Comparison of ENCODE assay signal across 11 cellular contexts in genomic region chrX:153106092-153106801, GRCh38. TPM values are rescaled to one million over a fixed set of nuclear protein-coding genes. Genes with fewer than 3 reads are reported as not detected.
DNase-seq lines count a peak whose midpoint lies in the region; ATAC-seq, FAIRE-seq and TF ChIP-seq lines count a peak whose summit lies in the region.
"Not testable (repeated sequence)": the region's sequence is repeated elsewhere in the genome, so short reads cannot be mapped to it uniquely, and the experiment has no call there.
"Had no signal": no experiment of that assay in that cellular context is flagged by ENCODE, and none has a peak within 500 bp of the region (broad histone marks: within the 10 kb centered on the region; RNA-seq: fewer than 3 reads in every experiment).

No MANE protein-coding gene starts in this region.

- not testable (repeated sequence) for H3K9ac ChIP-seq in K562 (ENCODE audit: insufficient read depth in 1 of 2, low read depth in 2 of 2, low read length in 2 of 2)

- H2AFZ ChIP-seq in K562 (ENCODE audit: low read depth, low read length), result not testable (repeated sequence)

- H3K9me3 Mint-ChIP-seq in T-helper 2 cell treated with Interferon-gamma antibody and Interleukin-4, amounts not matched to agents 5 μg/mL and 100 μg/mL, for 36 hours, result peaks cover 22% of the 10 kb centered on the region
- H3K9me3 Mint-ChIP-seq in activated T-helper 1 cell treated with anti-CD3 and anti-CD28 coated beads, Interleukin-12 subunit alpha, Interleukin-12 subunit beta, Interleukin-2, Interleukin-4 antibody, amounts not matched to agents 30 ng/mL and 10 ng/mL and 1 ng/mL, durations not matched to agents 14 hours and 24 hours and 36 hours, result peaks cover 15% of the 10 kb centered on the region

- H3K27ac ChIP-seq in K562 (ENCODE audit: extremely low read depth, low read depth, low read length); lung (ENCODE audit: low read depth in 1 of 2, low read length in 1 of 2): not testable (repeated sequence)

- not testable (repeated sequence) for H3K4me3 ChIP-seq in K562, lung

- H3K27ac Mint-ChIP-seq in T-helper 2 cell treated with Interferon-gamma antibody and Interleukin-4, amounts not matched to agents 5 μg/mL and 100 μg/mL, for 36 hours, result peak overlapping the region; percentile 84
- not testable (repeated sequence) for H3K27ac Mint-ChIP-seq in activated T-helper 1 cell treated with anti-CD3 and anti-CD28 coated beads, Interleukin-12 subunit alpha, Interleukin-12 subunit beta, Interleukin-2, Interleukin-4 antibody, amounts not matched to agents 30 ng/mL and 10 ng/mL and 1 ng/mL, durations not matched to agents 14 hours and 24 hours and 36 hours

- intact Hi-C loops in activated T-helper 1 cell treated with anti-CD3 and anti-CD28 coated beads, Interleukin-12 subunit alpha, Interleukin-12 subunit beta, Interleukin-2, Interleukin-4 antibody, amounts not matched to agents 30 ng/mL and 10 ng/mL and 1 ng/mL, durations not matched to agents 14 hours and 24 hours and 36 hours (cut with micrococcal nuclease); K562 (cut with micrococcal nuclease): not testable (repeated sequence)

- not testable (repeated sequence) for H3K4me1 Mint-ChIP-seq in T-helper 2 cell treated with Interferon-gamma antibody and Interleukin-4, amounts not matched to agents 5 μg/mL and 100 μg/mL, for 36 hours (ENCODE audit: low read depth); activated T-helper 1 cell treated with anti-CD3 and anti-CD28 coated beads, Interleukin-12 subunit alpha, Interleukin-12 subunit beta, Interleukin-2, Interleukin-4 antibody, amounts not matched to agents 30 ng/mL and 10 ng/mL and 1 ng/mL, durations not matched to agents 14 hours and 24 hours and 36 hours (ENCODE audit: low read depth)

- CTCF ChIA-PET in K562 (lab: Yijun Ruan, JAX; ENCODE audit: low intra/inter-chr PET ratio), result not testable (repeated sequence)

- no CpG with 5 or more reads among the region's 12 CpGs for WGBS in K562 (ENCODE audit: insufficient coverage, low coverage, missing lambda C conversion rate)
- 7 to 28% methylated on average over 2 to 3 of the region's 12 CpGs for whole genome bisulfite sequencing in lung, 2 donors

- H3K9me1 ChIP-seq in K562 (ENCODE audit: control insufficient read depth, insufficient read depth, low read length), result not testable (repeated sequence)

- TF ChIP-seq RAD21 in K562 (CRISPR knock-in tag; conservative IDR thresholded peaks at IDR 0.05 in 1 of 2, IDR thresholded peaks at IDR 0.05 in 1 of 2), result not testable (repeated sequence)

- FAIRE-seq in K562 (lab: Jason Lieb, UNC), result peak; percentile 74

- not testable (repeated sequence) for H3K4me3 Mint-ChIP-seq in T-helper 2 cell treated with Interferon-gamma antibody and Interleukin-4, amounts not matched to agents 5 μg/mL and 100 μg/mL, for 36 hours
- peak overlapping the region; percentile 45 for H3K4me3 Mint-ChIP-seq in activated T-helper 1 cell treated with anti-CD3 and anti-CD28 coated beads, Interleukin-12 subunit alpha, Interleukin-12 subunit beta, Interleukin-2, Interleukin-4 antibody, amounts not matched to agents 30 ng/mL and 10 ng/mL and 1 ng/mL, durations not matched to agents 14 hours and 24 hours and 36 hours

- BruUV-seq in K562 (replicated peaks; lab: Mats Ljungman, UMichigan), result not testable (repeated sequence)

- not testable (repeated sequence) for H3K4me1 ChIP-seq in K562 (replicated peaks in 1 of 2; ENCODE audit: control insufficient read depth in 2 of 2, insufficient read depth in 2 of 2, low read length in 2 of 2); lung (ENCODE audit: control insufficient read depth in 2 of 2, insufficient read depth in 2 of 2, low read length in 2 of 2)

- TF ChIP-seq POLR2A in K562 (conservative IDR thresholded peaks at IDR 0.05), result not testable (repeated sequence)

- not testable (repeated sequence) for H3K27me3 Mint-ChIP-seq in T-helper 2 cell treated with Interferon-gamma antibody and Interleukin-4, amounts not matched to agents 5 μg/mL and 100 μg/mL, for 36 hours (ENCODE audit: low read depth); activated T-helper 1 cell treated with anti-CD3 and anti-CD28 coated beads, Interleukin-12 subunit alpha, Interleukin-12 subunit beta, Interleukin-2, Interleukin-4 antibody, amounts not matched to agents 30 ng/mL and 10 ng/mL and 1 ng/mL, durations not matched to agents 14 hours and 24 hours and 36 hours (ENCODE audit: insufficient read depth)

- not testable (repeated sequence) for H4K20me1 ChIP-seq in K562 (replicated peaks; ENCODE audit: control insufficient read depth, insufficient read depth, low read length)

- not testable (repeated sequence) for H3K79me2 ChIP-seq in K562 (ENCODE audit: control insufficient read depth, insufficient read depth, low read length)

- DNase-seq in DMS153 (lab: John Stamatoyannopoulos, UW) (peak; percentile 51), NCI-H2029 (lab: John Stamatoyannopoulos, UW) (peak; percentile 5)
- not testable (repeated sequence) for DNase-seq in T-helper 2 cell treated with Interferon-gamma antibody and Interleukin-4, amounts not matched to agents 5 μg/mL and 100 μg/mL, for 36 hours (ENCODE audit: low spot score); activated T-helper 1 cell treated with anti-CD3 and anti-CD28 coated beads, Interleukin-12 subunit alpha, Interleukin-12 subunit beta, Interleukin-2, Interleukin-4 antibody, amounts not matched to agents 30 ng/mL and 10 ng/mL and 1 ng/mL, durations not matched to agents 14 hours and 24 hours and 36 hours (ENCODE audit: low spot score); K562 (ENCODE audit: extremely low read depth in 1 of 4, low spot score in 3 of 4); lung (ENCODE audit: low spot score)

- POLR2A ChIA-PET in K562 (lab: Yijun Ruan, JAX), result not testable (repeated sequence)

- in situ Hi-C loops in K562 (cut with MboI), result not testable (repeated sequence)

- not testable (repeated sequence) for H3K4me2 ChIP-seq in K562 (ENCODE audit: insufficient read depth, low read length)

- H3K27me3 ChIP-seq in K562 (ENCODE audit: control insufficient read depth in 2 of 2, insufficient read depth in 2 of 2, low read length in 2 of 2); lung (ENCODE audit: control insufficient read depth, insufficient read depth): not testable (repeated sequence)

- not testable (repeated sequence) for H3K36me3 Mint-ChIP-seq in T-helper 2 cell treated with Interferon-gamma antibody and Interleukin-4, amounts not matched to agents 5 μg/mL and 100 μg/mL, for 36 hours (ENCODE audit: low read depth); activated T-helper 1 cell treated with anti-CD3 and anti-CD28 coated beads, Interleukin-12 subunit alpha, Interleukin-12 subunit beta, Interleukin-2, Interleukin-4 antibody, amounts not matched to agents 30 ng/mL and 10 ng/mL and 1 ng/mL, durations not matched to agents 14 hours and 24 hours and 36 hours (ENCODE audit: low read depth)

- H3K36me3 ChIP-seq in K562 (ENCODE audit: control insufficient read depth, insufficient read depth, low read length); lung (ENCODE audit: control insufficient read depth in 2 of 2, insufficient read depth in 2 of 2, low read length in 2 of 2): not testable (repeated sequence)

- TF ChIP-seq CTCF in K562 (IDR thresholded peaks at IDR 0.05 in 2 of 3, conservative IDR thresholded peaks at IDR 0.05 in 1 of 3; ENCODE audit: insufficient read depth in 2 of 3, low read depth in 1 of 3, low read length in 3 of 3); lung (IDR thresholded peaks at IDR 0.05; ENCODE audit: control extremely low read depth, extremely low read depth): not testable (repeated sequence)

- TF ChIP-seq EP300 in K562 (IDR thresholded peaks at IDR 0.05; ENCODE audit: low read length), result not testable (repeated sequence)

- ATAC-seq in GM21526 (IDR thresholded peaks at IDR 0.05; ENCODE audit: low FRiP score, unreplicated experiment), result peak; percentile 48
- peak; percentile 96 for ATAC-seq in K562
- peak; percentile 66 for ATAC-seq in lung (ENCODE audit: insufficient read depth, low FRiP score)

- H3K9me3 ChIP-seq in K562 (replicated peaks; ENCODE audit: control insufficient read depth, insufficient read depth, low read depth, low read length), result not testable (repeated sequence)
- H3K9me3 ChIP-seq in lung (ENCODE audit: control insufficient read depth in 2 of 2, insufficient read depth in 1 of 2, low read length in 1 of 2), result peaks cover 0 to 12% of the 10 kb centered on the region in 2 donors

RNA-seq across cellular contexts. Expression of gene PNMA6A, which starts 34.0 kb away (rescaled TPM):
- 0.56 and 0.73 TPM in 2 replicates for total RNA-seq in activated T-helper 1 cell treated with anti-CD3 and anti-CD28 coated beads, Interleukin-12 subunit alpha, Interleukin-12 subunit beta, Interleukin-2, Interleukin-4 antibody, amounts not matched to agents 30 ng/mL and 10 ng/mL and 1 ng/mL, durations not matched to agents 14 hours and 24 hours and 36 hours
- 1.6 and 3.4 TPM in 2 replicates for total RNA-seq in K562 (2011; cell fraction: chromatin; rRNA removed; ENCODE audit: low replicate concordance)
- 2.5 and 4.0 TPM in 2 replicates for total RNA-seq in K562 (2011; cell fraction: nucleolus; rRNA removed)
- 2.1 and 2.6 TPM in 2 replicates for total RNA-seq in K562 (2011; cell fraction: nucleoplasm; rRNA removed)
- 5.4 and 6.7 TPM in 2 replicates for total RNA-seq in K562 (2014; rRNA removed)
- 0.73 and 1.2 TPM in 2 replicates for total RNA-seq in K562 (2014; rRNA removed; fragmentation: Illumina TruSeq; extraction: Trizol)
- total RNA-seq in K562 (2015; rRNA removed; fragmentation: Illumina TruSeq; extraction: Trizol), result 3.9 and 5.0 TPM in 2 replicates
- 6.3 and 6.9 TPM in 2 replicates for total RNA-seq in K562 (2021)
- 0.83 and 1.0 TPM in 2 replicates for polyA plus RNA-seq in K562 (2011; rRNA removed)
- polyA plus RNA-seq in K562 (2011; cell fraction: cytosol; rRNA removed), result 1.0 and 2.3 TPM in 2 replicates
- polyA plus RNA-seq in K562 (2011; cell fraction: nucleus; rRNA removed), result 2.5 and 4.9 TPM in 2 replicates
- polyA plus RNA-seq in K562 (2012), result 5.4 and 10.1 TPM in 2 replicates
- polyA plus RNA-seq in K562 (2014; fragmentation: Illumina TruSeq; extraction: Trizol), result 1.3 and 2.6 TPM in 2 replicates
- polyA plus RNA-seq in K562 (2014; fragmentation: Nextera tagmentation; extraction: Ambion mirVana), result under 1 TPM; 0.10 to 0.13 TPM
- polyA plus RNA-seq in K562 (2014; rRNA removed), result 4.2 and 4.9 TPM in 2 replicates
- 0.42 TPM in 2 replicates for polyA minus RNA-seq in K562 (2011; rRNA and poly(A)+ RNA removed)
- polyA minus RNA-seq in K562 (2011; cell fraction: cytosol; rRNA and poly(A)+ RNA removed), result 0.48 TPM in 1 of 2 replicates, not detected in the other
- 1.1 and 1.2 TPM in 2 replicates for polyA minus RNA-seq in K562 (2011; cell fraction: nucleus; rRNA and poly(A)+ RNA removed)
- total RNA-seq in lung, result 1 to 10 TPM; 2.0 to 3.6 TPM
- 1 to 10 TPM in 1 of 2 donors, under 1 TPM in 1; 0.87 to 1.8 TPM for polyA plus RNA-seq in lung
- total RNA-seq: HT-29, MCF 10A had no signal

RNA-seq across cellular contexts. Expression of gene PNMA3, which starts 50.0 kb away (rescaled TPM):
- total RNA-seq in activated T-helper 1 cell treated with anti-CD3 and anti-CD28 coated beads, Interleukin-12 subunit alpha, Interleukin-12 subunit beta, Interleukin-2, Interleukin-4 antibody, amounts not matched to agents 30 ng/mL and 10 ng/mL and 1 ng/mL, durations not matched to agents 14 hours and 24 hours and 36 hours, result 0.67 and 0.88 TPM in 2 replicates
- total RNA-seq in K562 (2011; cell fraction: chromatin; rRNA removed; ENCODE audit: low replicate concordance), result 0.76 and 0.88 TPM in 2 replicates
- 0.26 and 0.50 TPM in 2 replicates for total RNA-seq in K562 (2011; cell fraction: nucleolus; rRNA removed)
- total RNA-seq in K562 (2011; cell fraction: nucleoplasm; rRNA removed), result 0.51 and 0.53 TPM in 2 replicates
- total RNA-seq in K562 (2014; rRNA removed) (1.2 and 1.3 TPM in 2 replicates), K562 (2014; rRNA removed; fragmentation: Illumina TruSeq; extraction: Trizol) (0.64 and 0.65 TPM in 2 replicates), K562 (2015; rRNA removed; fragmentation: Illumina TruSeq; extraction: Trizol) (0.98 and 1.0 TPM in 2 replicates), K562 (2021) (1.2 and 1.3 TPM in 2 replicates), lung (under 1 TPM; 0.28 TPM)
- polyA plus RNA-seq in K562 (2011; rRNA removed) (0.39 and 0.45 TPM in 2 replicates), K562 (2014; fragmentation: Illumina TruSeq; extraction: Trizol) (0.92 and 1.2 TPM in 2 replicates), K562 (2014; fragmentation: Nextera tagmentation; extraction: Ambion mirVana) (under 1 TPM in 1 of 2 experiments, not detected in 1; 0.01 TPM), K562 (2014; rRNA removed) (0.63 and 1.5 TPM in 2 replicates), lung (under 1 TPM; 0.09 to 0.28 TPM)
- 0.35 and 0.43 TPM in 2 replicates for polyA plus RNA-seq in K562 (2011; cell fraction: cytosol; rRNA removed)
- 1.1 and 1.7 TPM in 2 replicates for polyA plus RNA-seq in K562 (2011; cell fraction: nucleus; rRNA removed)
- 1.0 and 4.7 TPM in 2 replicates for polyA plus RNA-seq in K562 (2012)
- polyA minus RNA-seq in K562 (2011; rRNA and poly(A)+ RNA removed), result 0.25 and 0.30 TPM in 2 replicates
- not detected in 2 replicates for polyA minus RNA-seq in K562 (2011; cell fraction: cytosol; rRNA and poly(A)+ RNA removed)
- polyA minus RNA-seq in K562 (2011; cell fraction: nucleus; rRNA and poly(A)+ RNA removed), result 0.11 and 0.13 TPM in 2 replicates
- total RNA-seq: Calu3, HT-29, lung microvascular endothelial cell, MCF 10A had no signal
